ENCODE assay signal across 1 cellular context in the genomic region with DNA sequence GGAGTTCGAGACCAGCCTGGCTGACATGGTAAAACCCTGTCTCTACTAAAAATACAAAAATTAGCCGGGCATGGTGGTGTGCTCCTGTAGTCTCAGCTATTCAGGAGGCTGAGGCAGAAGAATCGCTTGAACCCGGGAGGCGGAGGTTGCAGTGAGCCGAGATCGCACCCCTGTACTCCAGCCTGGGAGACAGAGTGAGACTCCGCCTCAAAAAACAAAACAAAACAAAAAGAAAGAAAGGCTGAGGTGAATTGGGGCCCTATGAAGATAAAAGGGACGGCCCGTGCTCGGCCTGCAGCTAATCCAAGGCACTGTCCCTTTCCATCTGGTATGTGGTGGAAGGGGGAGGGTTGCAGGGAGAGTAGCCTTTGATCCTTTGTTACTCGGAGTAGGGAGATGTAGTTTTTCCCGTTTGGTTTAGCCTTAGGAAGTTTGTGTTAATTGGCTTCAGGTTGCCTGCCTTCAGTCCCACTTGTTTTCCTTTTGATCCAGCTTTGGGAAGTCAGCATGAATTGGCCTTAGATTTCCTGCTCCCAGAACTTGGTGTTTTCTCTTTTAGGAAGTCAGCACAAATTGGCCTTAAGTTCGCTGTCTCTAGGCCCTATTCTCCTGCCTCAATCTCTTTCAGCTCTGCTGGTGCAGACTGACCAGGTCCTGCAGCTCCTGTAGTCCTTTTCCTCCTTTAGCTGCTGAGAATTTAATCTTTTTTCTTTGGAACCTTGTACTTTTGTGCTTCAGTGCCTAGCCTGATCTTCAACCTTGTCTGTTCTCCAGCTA.
TF ChIP-seq lines count a peak whose summit lies in the region.

No MANE protein-coding gene starts in this region.

TF ChIP-seq in HepG2, 621 proteins besides CTCF, POLR2A, EP300 and RAD21 (continued from another document and continues in another):
- TF ChIP-seq, protein P1, sequence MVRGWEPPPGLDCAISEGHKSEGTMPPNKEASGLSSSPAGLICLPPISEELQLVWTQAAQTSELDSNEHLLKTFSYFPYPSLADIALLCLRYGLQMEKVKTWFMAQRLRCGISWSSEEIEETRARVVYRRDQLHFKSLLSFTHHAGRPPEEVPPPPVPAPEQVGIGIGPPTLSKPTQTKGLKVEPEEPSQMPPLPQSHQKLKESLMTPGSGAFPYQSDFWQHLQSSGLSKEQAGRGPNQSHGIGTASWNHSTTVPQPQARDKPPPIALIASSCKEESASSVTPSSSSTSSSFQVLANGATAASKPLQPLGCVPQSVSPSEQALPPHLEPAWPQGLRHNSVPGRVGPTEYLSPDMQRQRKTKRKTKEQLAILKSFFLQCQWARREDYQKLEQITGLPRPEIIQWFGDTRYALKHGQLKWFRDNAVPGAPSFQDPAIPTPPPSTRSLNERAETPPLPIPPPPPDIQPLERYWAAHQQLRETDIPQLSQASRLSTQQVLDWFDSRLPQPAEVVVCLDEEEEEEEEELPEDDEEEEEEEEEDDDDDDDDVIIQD (CRISPR knock-in tag; IDR thresholded peaks at IDR 0.05; ENCODE audit: low read depth) = peak; percentile 65; the same call in 1 of the 2 replicates
- TF ChIP-seq, protein P2, sequence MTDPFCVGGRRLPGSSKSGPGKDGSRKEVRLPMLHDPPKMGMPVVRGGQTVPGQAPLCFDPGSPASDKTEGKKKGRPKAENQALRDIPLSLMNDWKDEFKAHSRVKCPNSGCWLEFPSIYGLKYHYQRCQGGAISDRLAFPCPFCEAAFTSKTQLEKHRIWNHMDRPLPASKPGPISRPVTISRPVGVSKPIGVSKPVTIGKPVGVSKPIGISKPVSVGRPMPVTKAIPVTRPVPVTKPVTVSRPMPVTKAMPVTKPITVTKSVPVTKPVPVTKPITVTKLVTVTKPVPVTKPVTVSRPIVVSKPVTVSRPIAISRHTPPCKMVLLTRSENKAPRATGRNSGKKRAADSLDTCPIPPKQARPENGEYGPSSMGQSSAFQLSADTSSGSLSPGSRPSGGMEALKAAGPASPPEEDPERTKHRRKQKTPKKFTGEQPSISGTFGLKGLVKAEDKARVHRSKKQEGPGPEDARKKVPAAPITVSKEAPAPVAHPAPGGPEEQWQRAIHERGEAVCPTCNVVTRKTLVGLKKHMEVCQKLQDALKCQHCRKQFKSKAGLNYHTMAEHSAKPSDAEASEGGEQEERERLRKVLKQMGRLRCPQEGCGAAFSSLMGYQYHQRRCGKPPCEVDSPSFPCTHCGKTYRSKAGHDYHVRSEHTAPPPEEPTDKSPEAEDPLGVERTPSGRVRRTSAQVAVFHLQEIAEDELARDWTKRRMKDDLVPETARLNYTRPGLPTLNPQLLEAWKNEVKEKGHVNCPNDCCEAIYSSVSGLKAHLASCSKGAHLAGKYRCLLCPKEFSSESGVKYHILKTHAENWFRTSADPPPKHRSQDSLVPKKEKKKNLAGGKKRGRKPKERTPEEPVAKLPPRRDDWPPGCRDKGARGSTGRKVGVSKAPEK (CRISPR knock-in tag; IDR thresholded peaks at IDR 0.05; ENCODE audit: borderline replicate concordance) = no peak
- TF ChIP-seq KDM1A (CRISPR knock-in tag; IDR thresholded peaks at IDR 0.05) = 0 out of 2 replicates have a peak, but pooled peaks have one; percentile 27
- TF ChIP-seq ZBTB38 (CRISPR knock-in tag; IDR thresholded peaks at IDR 0.05) = peak; percentile 62; the same call in 1 of the 2 replicates
- TF ChIP-seq, protein P3, sequence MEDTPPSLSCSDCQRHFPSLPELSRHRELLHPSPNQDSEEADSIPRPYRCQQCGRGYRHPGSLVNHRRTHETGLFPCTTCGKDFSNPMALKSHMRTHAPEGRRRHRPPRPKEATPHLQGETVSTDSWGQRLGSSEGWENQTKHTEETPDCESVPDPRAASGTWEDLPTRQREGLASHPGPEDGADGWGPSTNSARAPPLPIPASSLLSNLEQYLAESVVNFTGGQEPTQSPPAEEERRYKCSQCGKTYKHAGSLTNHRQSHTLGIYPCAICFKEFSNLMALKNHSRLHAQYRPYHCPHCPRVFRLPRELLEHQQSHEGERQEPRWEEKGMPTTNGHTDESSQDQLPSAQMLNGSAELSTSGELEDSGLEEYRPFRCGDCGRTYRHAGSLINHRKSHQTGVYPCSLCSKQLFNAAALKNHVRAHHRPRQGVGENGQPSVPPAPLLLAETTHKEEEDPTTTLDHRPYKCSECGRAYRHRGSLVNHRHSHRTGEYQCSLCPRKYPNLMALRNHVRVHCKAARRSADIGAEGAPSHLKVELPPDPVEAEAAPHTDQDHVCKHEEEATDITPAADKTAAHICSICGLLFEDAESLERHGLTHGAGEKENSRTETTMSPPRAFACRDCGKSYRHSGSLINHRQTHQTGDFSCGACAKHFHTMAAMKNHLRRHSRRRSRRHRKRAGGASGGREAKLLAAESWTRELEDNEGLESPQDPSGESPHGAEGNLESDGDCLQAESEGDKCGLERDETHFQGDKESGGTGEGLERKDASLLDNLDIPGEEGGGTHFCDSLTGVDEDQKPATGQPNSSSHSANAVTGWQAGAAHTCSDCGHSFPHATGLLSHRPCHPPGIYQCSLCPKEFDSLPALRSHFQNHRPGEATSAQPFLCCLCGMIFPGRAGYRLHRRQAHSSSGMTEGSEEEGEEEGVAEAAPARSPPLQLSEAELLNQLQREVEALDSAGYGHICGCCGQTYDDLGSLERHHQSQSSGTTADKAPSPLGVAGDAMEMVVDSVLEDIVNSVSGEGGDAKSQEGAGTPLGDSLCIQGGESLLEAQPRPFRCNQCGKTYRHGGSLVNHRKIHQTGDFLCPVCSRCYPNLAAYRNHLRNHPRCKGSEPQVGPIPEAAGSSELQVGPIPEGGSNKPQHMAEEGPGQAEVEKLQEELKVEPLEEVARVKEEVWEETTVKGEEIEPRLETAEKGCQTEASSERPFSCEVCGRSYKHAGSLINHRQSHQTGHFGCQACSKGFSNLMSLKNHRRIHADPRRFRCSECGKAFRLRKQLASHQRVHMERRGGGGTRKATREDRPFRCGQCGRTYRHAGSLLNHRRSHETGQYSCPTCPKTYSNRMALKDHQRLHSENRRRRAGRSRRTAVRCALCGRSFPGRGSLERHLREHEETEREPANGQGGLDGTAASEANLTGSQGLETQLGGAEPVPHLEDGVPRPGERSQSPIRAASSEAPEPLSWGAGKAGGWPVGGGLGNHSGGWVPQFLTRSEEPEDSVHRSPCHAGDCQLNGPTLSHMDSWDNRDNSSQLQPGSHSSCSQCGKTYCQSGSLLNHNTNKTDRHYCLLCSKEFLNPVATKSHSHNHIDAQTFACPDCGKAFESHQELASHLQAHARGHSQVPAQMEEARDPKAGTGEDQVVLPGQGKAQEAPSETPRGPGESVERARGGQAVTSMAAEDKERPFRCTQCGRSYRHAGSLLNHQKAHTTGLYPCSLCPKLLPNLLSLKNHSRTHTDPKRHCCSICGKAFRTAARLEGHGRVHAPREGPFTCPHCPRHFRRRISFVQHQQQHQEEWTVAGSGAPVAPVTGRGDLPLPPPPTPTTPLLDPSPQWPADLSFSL (CRISPR knock-in tag; IDR thresholded peaks at IDR 0.05) = no peak; the same call in 1 of the 2 replicates
- TF ChIP-seq CC2D1A (CRISPR knock-in tag; IDR thresholded peaks at IDR 0.05) = no peak
- TF ChIP-seq RFX5 (IDR thresholded peaks at IDR 0.05; ENCODE audit: low read depth, low read length) = no peak
- no peak for TF ChIP-seq NR2F1 (CRISPR knock-in tag; IDR thresholded peaks at IDR 0.05)
- TF ChIP-seq ZNF83 (CRISPR knock-in tag; IDR thresholded peaks at IDR 0.05; ENCODE audit: borderline replicate concordance) = no peak
- TF ChIP-seq ZMYM4 (CRISPR knock-in tag; IDR thresholded peaks at IDR 0.05) = peak; percentile 82
- TF ChIP-seq, protein P4, sequence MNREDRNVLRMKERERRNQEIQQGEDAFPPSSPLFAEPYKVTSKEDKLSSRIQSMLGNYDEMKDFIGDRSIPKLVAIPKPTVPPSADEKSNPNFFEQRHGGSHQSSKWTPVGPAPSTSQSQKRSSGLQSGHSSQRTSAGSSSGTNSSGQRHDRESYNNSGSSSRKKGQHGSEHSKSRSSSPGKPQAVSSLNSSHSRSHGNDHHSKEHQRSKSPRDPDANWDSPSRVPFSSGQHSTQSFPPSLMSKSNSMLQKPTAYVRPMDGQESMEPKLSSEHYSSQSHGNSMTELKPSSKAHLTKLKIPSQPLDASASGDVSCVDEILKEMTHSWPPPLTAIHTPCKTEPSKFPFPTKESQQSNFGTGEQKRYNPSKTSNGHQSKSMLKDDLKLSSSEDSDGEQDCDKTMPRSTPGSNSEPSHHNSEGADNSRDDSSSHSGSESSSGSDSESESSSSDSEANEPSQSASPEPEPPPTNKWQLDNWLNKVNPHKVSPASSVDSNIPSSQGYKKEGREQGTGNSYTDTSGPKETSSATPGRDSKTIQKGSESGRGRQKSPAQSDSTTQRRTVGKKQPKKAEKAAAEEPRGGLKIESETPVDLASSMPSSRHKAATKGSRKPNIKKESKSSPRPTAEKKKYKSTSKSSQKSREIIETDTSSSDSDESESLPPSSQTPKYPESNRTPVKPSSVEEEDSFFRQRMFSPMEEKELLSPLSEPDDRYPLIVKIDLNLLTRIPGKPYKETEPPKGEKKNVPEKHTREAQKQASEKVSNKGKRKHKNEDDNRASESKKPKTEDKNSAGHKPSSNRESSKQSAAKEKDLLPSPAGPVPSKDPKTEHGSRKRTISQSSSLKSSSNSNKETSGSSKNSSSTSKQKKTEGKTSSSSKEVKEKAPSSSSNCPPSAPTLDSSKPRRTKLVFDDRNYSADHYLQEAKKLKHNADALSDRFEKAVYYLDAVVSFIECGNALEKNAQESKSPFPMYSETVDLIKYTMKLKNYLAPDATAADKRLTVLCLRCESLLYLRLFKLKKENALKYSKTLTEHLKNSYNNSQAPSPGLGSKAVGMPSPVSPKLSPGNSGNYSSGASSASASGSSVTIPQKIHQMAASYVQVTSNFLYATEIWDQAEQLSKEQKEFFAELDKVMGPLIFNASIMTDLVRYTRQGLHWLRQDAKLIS (CRISPR knock-in tag; IDR thresholded peaks at IDR 0.05) = 0 out of 2 replicates have a peak, but pooled peaks have one; percentile 80
- TF ChIP-seq ARNTL (CRISPR knock-in tag; IDR thresholded peaks at IDR 0.05) = peak; percentile 67
- peak; percentile 97 for TF ChIP-seq TBX2 (CRISPR knock-in tag; IDR thresholded peaks at IDR 0.05; ENCODE audit: borderline replicate concordance)
- TF ChIP-seq ZNF878 (CRISPR knock-in tag; IDR thresholded peaks at IDR 0.05) = no peak
- TF ChIP-seq ATAD3A (CRISPR knock-in tag; IDR thresholded peaks at IDR 0.05) = no peak
- peak; percentile 87 for TF ChIP-seq NCOA2 (CRISPR knock-in tag; IDR thresholded peaks at IDR 0.05)
- no peak for TF ChIP-seq FOXK2 (IDR thresholded peaks at IDR 0.05)
- no peak for TF ChIP-seq CCAR2 (optimal IDR thresholded peaks at IDR 0.05; ENCODE audit: low read depth, low read length)
- TF ChIP-seq POLR2AphosphoS2 (IDR thresholded peaks at IDR 0.05; ENCODE audit: low read depth, low read length) = no peak
- no peak for TF ChIP-seq ZFP62 (CRISPR knock-in tag; IDR thresholded peaks at IDR 0.05)
- TF ChIP-seq SALL2 (CRISPR knock-in tag; IDR thresholded peaks at IDR 0.05) = 0 out of 2 replicates have a peak, but pooled peaks have one; percentile 73
- no peak for TF ChIP-seq GTF3A (CRISPR knock-in tag; conservative IDR thresholded peaks at IDR 0.05)
- TF ChIP-seq GATAD1 (CRISPR knock-in tag; IDR thresholded peaks at IDR 0.05) = peak; percentile 62; the same call in 1 of the 2 replicates
- TF ChIP-seq TBL1XR1 (IDR thresholded peaks at IDR 0.05; ENCODE audit: borderline replicate concordance, low read length, partially characterized antibody) = no peak
- TF ChIP-seq ZNF724P (CRISPR knock-in tag; IDR thresholded peaks at IDR 0.05; ENCODE audit: borderline replicate concordance) = no peak
- peak; percentile 93 for TF ChIP-seq ZFP90 (CRISPR knock-in tag; IDR thresholded peaks at IDR 0.05; ENCODE audit: borderline replicate concordance)
- no peak for TF ChIP-seq ZNF235 (CRISPR knock-in tag; IDR thresholded peaks at IDR 0.05; ENCODE audit: borderline replicate concordance)
- peak; percentile 85; the same call in 1 of the 2 replicates for TF ChIP-seq ZNF614 (CRISPR knock-in tag; IDR thresholded peaks at IDR 0.05; ENCODE audit: borderline replicate concordance)
- TF ChIP-seq, protein P5, sequence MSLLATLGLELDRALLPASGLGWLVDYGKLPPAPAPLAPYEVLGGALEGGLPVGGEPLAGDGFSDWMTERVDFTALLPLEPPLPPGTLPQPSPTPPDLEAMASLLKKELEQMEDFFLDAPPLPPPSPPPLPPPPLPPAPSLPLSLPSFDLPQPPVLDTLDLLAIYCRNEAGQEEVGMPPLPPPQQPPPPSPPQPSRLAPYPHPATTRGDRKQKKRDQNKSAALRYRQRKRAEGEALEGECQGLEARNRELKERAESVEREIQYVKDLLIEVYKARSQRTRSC (CRISPR knock-in tag; IDR thresholded peaks at IDR 0.05; ENCODE audit: low read depth) = no peak
- TF ChIP-seq FOSL2 (CRISPR knock-in tag; IDR thresholded peaks at IDR 0.05) = peak; percentile 57
- peak; percentile 87 for TF ChIP-seq THAP11 (CRISPR knock-in tag; IDR thresholded peaks at IDR 0.05)
- TF ChIP-seq, protein P6, sequence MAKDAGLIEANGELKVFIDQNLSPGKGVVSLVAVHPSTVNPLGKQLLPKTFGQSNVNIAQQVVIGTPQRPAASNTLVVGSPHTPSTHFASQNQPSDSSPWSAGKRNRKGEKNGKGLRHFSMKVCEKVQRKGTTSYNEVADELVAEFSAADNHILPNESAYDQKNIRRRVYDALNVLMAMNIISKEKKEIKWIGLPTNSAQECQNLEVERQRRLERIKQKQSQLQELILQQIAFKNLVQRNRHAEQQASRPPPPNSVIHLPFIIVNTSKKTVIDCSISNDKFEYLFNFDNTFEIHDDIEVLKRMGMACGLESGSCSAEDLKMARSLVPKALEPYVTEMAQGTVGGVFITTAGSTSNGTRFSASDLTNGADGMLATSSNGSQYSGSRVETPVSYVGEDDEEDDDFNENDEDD (CRISPR knock-in tag; IDR thresholded peaks at IDR 0.05; ENCODE audit: borderline replicate concordance) = no peak; the same call in 1 of the 2 replicates
- TF ChIP-seq DPF2 (CRISPR knock-in tag; IDR thresholded peaks at IDR 0.05; ENCODE audit: borderline replicate concordance, low read depth) = peak; percentile 54; the same call in 1 of the 2 replicates
- no peak for TF ChIP-seq CENPX (CRISPR knock-in tag; IDR thresholded peaks at IDR 0.05)
- TF ChIP-seq, protein P7, sequence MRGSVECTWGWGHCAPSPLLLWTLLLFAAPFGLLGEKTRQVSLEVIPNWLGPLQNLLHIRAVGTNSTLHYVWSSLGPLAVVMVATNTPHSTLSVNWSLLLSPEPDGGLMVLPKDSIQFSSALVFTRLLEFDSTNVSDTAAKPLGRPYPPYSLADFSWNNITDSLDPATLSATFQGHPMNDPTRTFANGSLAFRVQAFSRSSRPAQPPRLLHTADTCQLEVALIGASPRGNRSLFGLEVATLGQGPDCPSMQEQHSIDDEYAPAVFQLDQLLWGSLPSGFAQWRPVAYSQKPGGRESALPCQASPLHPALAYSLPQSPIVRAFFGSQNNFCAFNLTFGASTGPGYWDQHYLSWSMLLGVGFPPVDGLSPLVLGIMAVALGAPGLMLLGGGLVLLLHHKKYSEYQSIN (CRISPR knock-in tag; IDR thresholded peaks at IDR 0.05; ENCODE audit: borderline replicate concordance) = no peak
- peak; percentile 82; the same call in 1 of the 2 replicates for TF ChIP-seq MIXL1 (CRISPR knock-in tag; IDR thresholded peaks at IDR 0.05)
- no peak for TF ChIP-seq TRIM24 (CRISPR knock-in tag; IDR thresholded peaks at IDR 0.05)
- peak; percentile 76; the same call in 1 of the 2 replicates for TF ChIP-seq HMG20A (CRISPR knock-in tag; IDR thresholded peaks at IDR 0.05; ENCODE audit: borderline replicate concordance)
- no peak for TF ChIP-seq PAX8 (CRISPR knock-in tag; IDR thresholded peaks at IDR 0.05; ENCODE audit: borderline replicate concordance)
- no peak for TF ChIP-seq ZBTB21 (CRISPR knock-in tag; IDR thresholded peaks at IDR 0.05)
- no peak for TF ChIP-seq ZFAT (CRISPR knock-in tag; conservative IDR thresholded peaks at IDR 0.05)
- TF ChIP-seq RFXANK (CRISPR knock-in tag; IDR thresholded peaks at IDR 0.05) = no peak; the same call in 1 of the 2 replicates
- TF ChIP-seq SMAD1 (CRISPR knock-in tag; IDR thresholded peaks at IDR 0.05; ENCODE audit: borderline replicate concordance, low read depth) = no peak
- no peak for TF ChIP-seq ZNF773 (CRISPR knock-in tag; IDR thresholded peaks at IDR 0.05; ENCODE audit: borderline replicate concordance)
- no peak for TF ChIP-seq ZNF780A (CRISPR knock-in tag; IDR thresholded peaks at IDR 0.05)
- peak; percentile 58; the same call in 1 of the 2 replicates for TF ChIP-seq RARA (CRISPR knock-in tag; IDR thresholded peaks at IDR 0.05)
